Comparison of ENCODE assay signal across 1 cellular context in genomic region chr1:2584822-2585317, GRCh38.
TF ChIP-seq lines count a peak whose summit lies in the region.

No MANE protein-coding gene starts in this region.

TF ChIP-seq in HCT116, 20 proteins besides CTCF, POLR2A, EP300 and RAD21 (continued from another document):
- no peak for TF ChIP-seq REST (IDR thresholded peaks at IDR 0.05; ENCODE audit: low read depth)
TF ChIP-seq in HCT116: peak in this region for 0.
